1 cellular context compared by ENCODE assay signal in genomic region chr16:21503574-21503920, GRCh38.
TF ChIP-seq lines count a peak whose summit lies in the region.

No MANE protein-coding gene starts in this region.

TF ChIP-seq in HepG2, 621 proteins besides CTCF, POLR2A, EP300 and RAD21 (continued from another document):
- TF ChIP-seq ZNF121 (CRISPR knock-in tag; IDR thresholded peaks at IDR 0.05) (peak; percentile 55), RBM22 (optimal IDR thresholded peaks at IDR 0.05; ENCODE audit: low read length) (peak; percentile 41)
